Comparison of ENCODE assay signal across 29 cellular contexts in the genomic region with DNA sequence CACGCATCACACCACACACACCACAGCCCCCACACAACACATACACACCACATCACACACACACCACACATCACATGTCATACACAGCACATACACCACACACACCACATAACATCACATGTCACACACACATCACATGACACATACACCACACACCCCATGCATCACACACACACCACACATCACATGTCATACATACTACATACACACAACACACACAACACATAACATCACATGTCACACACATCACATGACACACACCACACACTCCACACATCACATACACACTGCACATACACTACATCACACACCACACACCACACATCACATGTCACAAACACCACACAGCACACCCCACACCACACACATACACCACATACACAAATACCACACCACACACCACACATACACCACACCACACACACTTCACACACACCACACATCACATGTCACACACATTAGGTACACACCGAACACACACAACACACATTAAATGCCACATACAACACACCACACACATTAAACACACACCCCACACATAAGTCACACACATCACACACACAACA. TPM values are rescaled to one million over a fixed set of nuclear protein-coding genes. Genes with fewer than 3 reads are reported as not detected.
"Had no signal": no experiment of that assay in that cellular context is flagged by ENCODE, and none has a peak within 500 bp of the region (broad histone marks: within the 10 kb centered on the region; RNA-seq: fewer than 3 reads in every experiment).

No MANE protein-coding gene starts in this region.

- H3K4me3 ChIP-seq: cardiac muscle cell, SK-N-MC had no signal

- H3K27ac ChIP-seq: brain microvascular endothelial cell, cardiac muscle cell, SK-N-MC, VCaP had no signal

- DNase-seq: activated CD4-positive, alpha-beta T cell treated with anti-CD3 and anti-CD28 coated beads for 4 hours; activated CD4-positive, CD25-positive, alpha-beta regulatory T cell; activated CD8-positive, alpha-beta memory T cell treated with anti-CD3 and anti-CD28 coated beads, Interleukin-2, amount 50 U/mL, for 4 hours; activated CD8-positive, alpha-beta T cell treated with anti-CD3 and anti-CD28 coated beads for 36 hours; activated gamma-delta T cell treated with Interleukin-2 at 50 U/mL for 16 hours; activated naive CD4-positive, alpha-beta T cell treated with anti-CD3 and anti-CD28 coated beads, Interleukin-2, amount 10 ng/mL, durations not matched to agents 7 days and 5 days; activated naive CD8-positive, alpha-beta T cell treated with anti-CD3 and anti-CD28 coated beads for 36 hours; activated T-cell treated with anti-CD3 and anti-CD28 coated beads, Interleukin-2, amount 50 U/mL, for 72 hours; brain microvascular endothelial cell; MM.1S; NCI-H1105; NCI-H1436; NCI-H1694 treated with DMSO at 0.1 percent for 48 hours; NCI-H2029 treated with DMSO at 0.1 percent for 48 hours; NCI-H345; NCI-H510A; NCI-H526 treated with DMSO at 0.1 percent for 48 hours; NCI-H82; OCI-M1; RPMI8226; T-helper 1 cell had no signal

- H3K27me3 ChIP-seq: brain microvascular endothelial cell, cardiac muscle cell had no signal

- ATAC-seq: activated CD8-positive, alpha-beta T cell treated with anti-CD3 and anti-CD28 coated beads for 36 hours; activated T-cell treated with anti-CD3 and anti-CD28 coated beads, Interleukin-2, amount 50 U/mL, for 72 hours; Panc1; Right ventricle myocardium inferior had no signal

- H3K36me3 ChIP-seq: brain microvascular endothelial cell, cardiac muscle cell had no signal

RNA-seq across cellular contexts. Expression of a gene that starts 1.8 kb away (rescaled TPM):
- total RNA-seq: activated CD8-positive, alpha-beta T cell treated with anti-CD3 and anti-CD28 coated beads for 36 hours; activated naive CD8-positive, alpha-beta T cell treated with anti-CD3 and anti-CD28 coated beads for 36 hours; activated T-cell treated with anti-CD3 and anti-CD28 coated beads, Interleukin-2, amount 50 U/mL, for 72 hours; activated T-helper 2 cell treated with anti-CD3 and anti-CD28 coated beads, Interferon-gamma antibody, Interleukin-2, Interleukin-4, amounts not matched to agents 10 μg/mL and 5 μg/mL and 100 μg/mL, durations not matched to agents 14 hours and 24 hours and 36 hours; cardiac muscle cell; Right ventricle myocardium inferior; T-helper 2 cell treated with Interferon-gamma antibody and Interleukin-4, amounts not matched to agents 100 ng/mL and 5 ng/mL, for 36 hours had no signal
- polyA plus RNA-seq: cardiac muscle cell had no signal

RNA-seq across cellular contexts. Expression of a gene that starts 51.2 kb away (rescaled TPM):
- total RNA-seq: activated CD8-positive, alpha-beta T cell treated with anti-CD3 and anti-CD28 coated beads for 36 hours; activated naive CD8-positive, alpha-beta T cell treated with anti-CD3 and anti-CD28 coated beads for 36 hours; activated T-cell treated with anti-CD3 and anti-CD28 coated beads, Interleukin-2, amount 50 U/mL, for 72 hours; activated T-helper 2 cell treated with anti-CD3 and anti-CD28 coated beads, Interferon-gamma antibody, Interleukin-2, Interleukin-4, amounts not matched to agents 10 μg/mL and 5 μg/mL and 100 μg/mL, durations not matched to agents 14 hours and 24 hours and 36 hours; cardiac muscle cell; Right ventricle myocardium inferior; T-helper 2 cell treated with Interferon-gamma antibody and Interleukin-4, amounts not matched to agents 100 ng/mL and 5 ng/mL, for 36 hours had no signal
- polyA plus RNA-seq: adipose tissue, cardiac muscle cell had no signal
